Comparison of ENCODE assay signal across 8 cellular contexts in the genomic region with DNA sequence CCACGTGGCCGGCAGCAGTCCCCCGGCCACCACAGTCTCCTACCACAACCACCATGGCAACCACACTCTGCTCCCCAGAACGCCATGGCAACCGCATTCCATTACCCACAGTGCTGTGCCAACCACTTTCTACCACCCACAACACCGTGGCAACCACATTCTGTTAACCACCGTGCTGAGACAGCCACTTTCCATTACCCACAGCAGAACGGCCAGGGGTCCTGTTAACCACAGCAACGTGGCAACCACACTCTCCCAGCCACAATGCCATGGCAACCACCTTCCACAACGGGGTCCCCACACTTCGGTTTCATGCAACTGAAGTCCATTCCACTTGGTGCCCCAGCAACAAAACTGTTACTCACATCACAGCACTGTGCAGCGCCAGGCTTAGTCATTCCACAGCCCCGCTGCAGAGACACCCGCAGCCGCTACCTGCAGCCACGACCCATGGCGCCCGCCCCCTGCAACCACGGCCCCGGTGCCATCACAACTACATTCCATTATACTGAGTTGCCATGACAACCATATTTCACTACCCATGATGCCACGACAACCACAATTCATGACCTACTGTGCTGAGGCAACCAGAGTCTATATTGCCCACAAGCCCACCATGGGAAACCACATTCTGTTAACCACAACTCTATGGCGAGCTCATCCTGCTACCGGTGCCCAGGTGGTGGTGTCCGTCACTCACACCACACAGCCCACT. TPM values are rescaled to one million over a fixed set of nuclear protein-coding genes. Genes with fewer than 3 reads are reported as not detected.
A peak's percentile ranks its signal among the peaks of the same experiment; 100 is the strongest.
DNase-seq lines count a peak whose midpoint lies in the region; ATAC-seq and FAIRE-seq lines count a peak whose summit lies in the region.
"Had no signal": no experiment of that assay in that cellular context is flagged by ENCODE, and none has a peak within 500 bp of the region (broad histone marks: within the 10 kb centered on the region; RNA-seq: fewer than 3 reads in every experiment).

No MANE protein-coding gene starts in this region.

- no peaks in the 10 kb centered on the region for H3K36me3 ChIP-seq in naive thymus-derived CD4-positive, alpha-beta T cell (ENCODE audit: control insufficient read depth in 2 of 3, insufficient read depth in 3 of 3, low read length in 3 of 3)

- no peaks in the 10 kb centered on the region for H3K9me3 ChIP-seq in naive thymus-derived CD4-positive, alpha-beta T cell (ENCODE audit: control insufficient read depth in 2 of 3, low read length in 3 of 3)

- H3K4me3 Mint-ChIP-seq in naive thymus-derived CD4-positive, alpha-beta T cell: peak overlapping the region in 5 of 10 donors; percentile 23 to 68 (median 38)

- intact Hi-C loops in naive thymus-derived CD4-positive, alpha-beta T cell (cut with micrococcal nuclease): no loop called here

- peak; percentile 95 for DNase-seq in RCC 7860 (ENCODE audit: low spot score)
- DNase-seq in activated gamma-delta T cell treated with anti-CD3 and anti-CD28 coated beads, Interleukin-2, amount 50 U/mL, for 16 hours (ENCODE audit: low read depth): peak; percentile 67
- DNase-seq in naive thymus-derived CD4-positive, alpha-beta T cell: peak in 5 of 9 donors; percentile 12 to 64 (median 34)
- DNase-seq in SHP77 treated with DMSO at 0.1 percent for 48 hours (lab: John Stamatoyannopoulos, UW): no peak

- peaks cover 13 to 27% (median 22%) of the 10 kb centered on the region in 7 donors for H3K4me1 Mint-ChIP-seq in naive thymus-derived CD4-positive, alpha-beta T cell

- ATAC-seq in GM21786 (IDR thresholded peaks at IDR 0.05; ENCODE audit: unreplicated experiment): peak; percentile 42
- ATAC-seq in naive thymus-derived CD4-positive, alpha-beta T cell: peak; percentile 86
- ATAC-seq in HG03139 (IDR thresholded peaks at IDR 0.05; ENCODE audit: unreplicated experiment): no peak
- ATAC-seq in GM21390 (IDR thresholded peaks at IDR 0.05; ENCODE audit: unreplicated experiment): no peak

- POLR2A ChIA-PET in naive thymus-derived CD4-positive, alpha-beta T cell (lab: Charles Lee): no interaction called here

- H3K36me3 Mint-ChIP-seq in naive thymus-derived CD4-positive, alpha-beta T cell: peaks cover 0 to 8% (median 7%) of the 10 kb centered on the region in 5 donors

- CTCF ChIA-PET in naive thymus-derived CD4-positive, alpha-beta T cell (lab: Charles Lee): interaction anchor here (0.6 kb wide), 1 partner anchor 224 kb away, joined by 3 read pairs; no protein-coding TSS in a partner anchor

- FAIRE-seq in RCC 7860 (lab: Jason Lieb, UNC): peak; percentile 50

- H3K4me1 ChIP-seq in naive thymus-derived CD4-positive, alpha-beta T cell (ENCODE audit: control insufficient read depth in 2 of 2, insufficient read depth in 2 of 2, low read length in 2 of 2): peaks cover 0 to 8% of the 10 kb centered on the region in 2 donors

- no peak overlapping the region for H3K4me3 ChIP-seq in naive thymus-derived CD4-positive, alpha-beta T cell (ENCODE audit: low read length)

- H3K27me3 Mint-ChIP-seq in naive thymus-derived CD4-positive, alpha-beta T cell: peaks cover 36 to 65% (median 47%) of the 10 kb centered on the region in 5 donors

- peak overlapping the region in 7 of 9 donors; percentile 15 to 88 (median 24) for H3K27ac Mint-ChIP-seq in naive thymus-derived CD4-positive, alpha-beta T cell

- no peak overlapping the region for H3K27ac ChIP-seq in naive thymus-derived CD4-positive, alpha-beta T cell (ENCODE audit: low read depth, low read length)

- peaks cover 0 to 18% of the 10 kb centered on the region in 2 donors for H3K27me3 ChIP-seq in naive thymus-derived CD4-positive, alpha-beta T cell (ENCODE audit: control insufficient read depth in 2 of 2, insufficient read depth in 2 of 2, low read length in 2 of 2)

- peaks cover 0 to 7% (median 0%) of the 10 kb centered on the region in 11 donors for H3K9me3 Mint-ChIP-seq in naive thymus-derived CD4-positive, alpha-beta T cell

RNA-seq across cellular contexts. Expression of a gene that starts 10.0 kb away (rescaled TPM):
- total RNA-seq in naive thymus-derived CD4-positive, alpha-beta T cell: under 1 TPM in 2 of 5 experiments, not detected in 3; 0.46 to 0.51 TPM
- polyA plus RNA-seq in naive thymus-derived CD4-positive, alpha-beta T cell: not detected
- total RNA-seq: subcutaneous adipose tissue had no signal

RNA-seq across cellular contexts. Expression of a gene that starts 42.1 kb away (rescaled TPM):
- total RNA-seq in naive thymus-derived CD4-positive, alpha-beta T cell: 10 to 100 TPM in 1 of 5 experiments, 1 to 10 TPM in 1, under 1 TPM in 1, not detected in 2; 0.53 to 61.2 (median 2.1) TPM
- not detected for polyA plus RNA-seq in naive thymus-derived CD4-positive, alpha-beta T cell

RNA-seq across cellular contexts. Expression of a gene that starts 50.3 kb away (rescaled TPM):
- total RNA-seq in naive thymus-derived CD4-positive, alpha-beta T cell: 10 to 100 TPM; 35.5 to 56.9 (median 38.7) TPM
- 100 to 1,000 TPM; 120 to 139 TPM for polyA plus RNA-seq in naive thymus-derived CD4-positive, alpha-beta T cell

Comparison
In these comparisons a context has a peak if more than half of its experiments do, and no peak if none do; other contexts are left out.
1. ATAC-seq: peak in GM21786 (single experiment) and naive thymus-derived CD4-positive, alpha-beta T cell (single experiment); none in HG03139 (single experiment) and GM21390 (single experiment).